Comparison of ENCODE assay signal across 26 cellular contexts in genomic region chr18:79916546-79917350, GRCh38. TPM values are rescaled to one million over a fixed set of nuclear protein-coding genes. Genes with fewer than 3 reads are reported as not detected.
DNase-seq lines count a peak whose midpoint lies in the region; ATAC-seq and TF ChIP-seq lines count a peak whose summit lies in the region.
"Had no signal": no experiment of that assay in that cellular context is flagged by ENCODE, and none has a peak within 500 bp of the region (broad histone marks: within the 10 kb centered on the region; RNA-seq: fewer than 3 reads in every experiment).

No MANE protein-coding gene starts in this region.

- H3K9me3 Mint-ChIP-seq in activated naive CD4-positive, alpha-beta T cell treated with anti-CD3 and anti-CD28 coated beads, Interleukin-2, amount 50 U/mL, for 24 hours: no peaks in the 10 kb centered on the region
- no peaks in the 10 kb centered on the region for H3K9me3 Mint-ChIP-seq in type B pancreatic cell
- H3K9me3 Mint-ChIP-seq: activated T-helper 17 cell treated with anti-CD3 and anti-CD28 coated beads, Interleukin-2, amount 50 U/mL, for 72 hours had no signal

- H3K27me3 Mint-ChIP-seq in activated naive CD4-positive, alpha-beta T cell treated with anti-CD3 and anti-CD28 coated beads, Interleukin-2, amount 50 U/mL, for 24 hours: no peaks in the 10 kb centered on the region
- H3K27me3 Mint-ChIP-seq in type B pancreatic cell: no peaks in the 10 kb centered on the region
- H3K27me3 Mint-ChIP-seq: activated T-helper 17 cell treated with anti-CD3 and anti-CD28 coated beads, Interleukin-2, amount 50 U/mL, for 72 hours; stimulated activated naive CD8-positive, alpha-beta T cell treated with anti-CD3 and anti-CD28 coated beads, Interleukin-15, amount 100 ng/mL, for 72 hours had no signal

- TF ChIP-seq CTCF in omental fat pad (IDR thresholded peaks at IDR 0.05): no peak
- TF ChIP-seq CTCF in type B pancreatic cell (conservative IDR thresholded peaks at IDR 0.05): no peak

- DNase-seq in activated naive CD4-positive, alpha-beta T cell treated with Interleukin-2 at 50 U/mL for 16 hours: no peak
- DNase-seq in ecto neural progenitor cell (ENCODE audit: low spot score) (peak; percentile 26), omental fat pad (ENCODE audit: low spot score) (peak; percentile 4), type B pancreatic cell (ENCODE audit: extremely low spot score, unreplicated experiment) (peak; percentile 54), midbrain (lab: John Stamatoyannopoulos, UW) (no peak), NCI-H1417 (lab: John Stamatoyannopoulos, UW) (no peak)
- DNase-seq: activated CD4-positive, CD25-positive, alpha-beta regulatory T cell; amniotic stem cell; C1 segment of cervical spinal cord; caudate nucleus; kidney glomerular epithelial cell; MM.1S; NCI-H1436 treated with DMSO at 0.1 percent for 48 hours; NCI-H2171; NCI-H526; RPMI8226; stimulated activated CD4-positive, alpha-beta T cell treated with anti-CD3 and anti-CD28 coated beads, Interleukin-4, amount 100 ng/mL, for 1 hour; T1000 had no signal

- ATAC-seq in omental fat pad (ENCODE audit: low FRiP score) (no peak), HG02840 (IDR thresholded peaks at IDR 0.05; ENCODE audit: low FRiP score, unreplicated experiment) (no peak)
- ATAC-seq: activated T-helper 17 cell treated with anti-CD3 and anti-CD28 coated beads, Interleukin-2, amount 50 U/mL, for 72 hours; gastroesophageal sphincter; GM23338; SK-N-SH treated with all-trans-retinoic acid at 6 μM for 48 hours had no signal

- H3K36me3 Mint-ChIP-seq in activated naive CD4-positive, alpha-beta T cell treated with anti-CD3 and anti-CD28 coated beads, Interleukin-2, amount 50 U/mL, for 24 hours: peaks cover 8% of the 10 kb centered on the region
- peaks cover 19% of the 10 kb centered on the region for H3K36me3 Mint-ChIP-seq in type B pancreatic cell

- H3K4me1 Mint-ChIP-seq in activated naive CD4-positive, alpha-beta T cell treated with anti-CD3 and anti-CD28 coated beads, Interleukin-2, amount 50 U/mL, for 24 hours: peaks cover 22% of the 10 kb centered on the region
- H3K4me1 Mint-ChIP-seq in type B pancreatic cell (ENCODE audit: unreplicated experiment): no peaks in the 10 kb centered on the region
- H3K4me1 Mint-ChIP-seq: activated T-helper 17 cell treated with anti-CD3 and anti-CD28 coated beads, Interleukin-2, amount 50 U/mL, for 72 hours; mesothelial cell of epicardium had no signal

- H3K27ac Mint-ChIP-seq in activated naive CD4-positive, alpha-beta T cell treated with anti-CD3 and anti-CD28 coated beads, Interleukin-2, amount 50 U/mL, for 24 hours: peak overlapping the region; percentile 30
- H3K27ac Mint-ChIP-seq in type B pancreatic cell: no peak overlapping the region
- H3K27ac Mint-ChIP-seq: activated T-helper 17 cell treated with anti-CD3 and anti-CD28 coated beads, Interleukin-2, amount 50 U/mL, for 72 hours; GM23338; mesothelial cell of epicardium had no signal

- no peak overlapping the region for H3K4me3 Mint-ChIP-seq in activated naive CD4-positive, alpha-beta T cell treated with anti-CD3 and anti-CD28 coated beads, Interleukin-2, amount 50 U/mL, for 24 hours
- H3K4me3 Mint-ChIP-seq in type B pancreatic cell: no peak overlapping the region
- H3K4me3 Mint-ChIP-seq: activated T-helper 17 cell treated with anti-CD3 and anti-CD28 coated beads, Interleukin-2, amount 50 U/mL, for 72 hours; GM23338; mesothelial cell of epicardium; stimulated activated naive CD8-positive, alpha-beta T cell treated with anti-CD3 and anti-CD28 coated beads, Interleukin-15, amount 100 ng/mL, for 72 hours had no signal

RNA-seq across cellular contexts. Expression of gene SLC66A2, which starts 34.7 kb away (rescaled TPM):
- 100 to 1,000 TPM in 2 of 4 donors, 10 to 100 TPM in 2; 69.4 to 176 (median 103) TPM for total RNA-seq in omental fat pad
- 39.3 and 39.7 TPM in 2 replicates for total RNA-seq in type B pancreatic cell (ENCODE audit: low replicate concordance)

RNA-seq across cellular contexts. Expression of gene HSBP1L1, which starts 47.7 kb away (rescaled TPM):
- total RNA-seq in omental fat pad (10 to 100 TPM; 13.2 to 20.1 (median 17.3) TPM), type B pancreatic cell (ENCODE audit: low replicate concordance) (9.9 and 25.0 TPM in 2 replicates)

Comparison
In these comparisons a context has a peak if more than half of its experiments do, and no peak if none do; other contexts are left out.
1. DNase-seq: peak in ecto neural progenitor cell (single experiment), omental fat pad (single experiment) and type B pancreatic cell (single experiment); none in activated naive CD4-positive, alpha-beta T cell treated with Interleukin-2 at 50 U/mL for 16 hours (single experiment), midbrain (single experiment) and NCI-H1417 (0 of 3).